Comparison of ENCODE assay signal across 25 cellular contexts in genomic region chr5:138841531-138841930, GRCh38. TPM values are rescaled to one million over a fixed set of nuclear protein-coding genes. Genes with fewer than 3 reads are reported as not detected.
"Had no signal": no experiment of that assay in that cellular context is flagged by ENCODE, and none has a peak within 500 bp of the region (broad histone marks: within the 10 kb centered on the region; RNA-seq: fewer than 3 reads in every experiment).

No MANE protein-coding gene starts in this region.

- H3K36me3 ChIP-seq: SJCRH30 had no signal

- DNase-seq: Karpas-422, KG1, MG63, NCI-H1092, NCI-H1105 treated with DMSO at 0.1 percent for 48 hours, NCI-H1417 treated with DMSO at 0.1 percent for 48 hours, NCI-H146, NCI-H1694 treated with DMSO at 0.1 percent for 48 hours, NCI-H1930, NCI-H2081, NCI-H2107, NCI-H2171, NCI-H226, NCI-H446, NCI-H510A, NCI-H524 treated with DMSO at 0.1 percent for 48 hours, NCI-H69, NCI-H774, PC-3, SHP77 treated with DMSO at 0.1 percent for 48 hours, SJCRH30 had no signal

- H3K27me3 ChIP-seq: MG63, SJCRH30 had no signal

- H3K4me3 ChIP-seq: MG63, SJCRH30 had no signal

- H3K4me1 ChIP-seq: SJCRH30 had no signal

- ATAC-seq: HepG2, Panc1, PC-3, Right ventricle myocardium inferior, SK-N-SH treated with all-trans-retinoic acid at 6 μM for 48 hours had no signal

- H3K9me3 ChIP-seq: MG63, SJCRH30 had no signal

- H3K27ac ChIP-seq: SJCRH30 had no signal

RNA-seq across cellular contexts. Expression of gene LRRTM2, which starts 33.6 kb away (rescaled TPM):
- total RNA-seq: HepG2, PC-3, Right ventricle myocardium inferior had no signal
- polyA plus RNA-seq: HepG2 had no signal
